11 cellular contexts compared by ENCODE assay signal in the genomic region with DNA sequence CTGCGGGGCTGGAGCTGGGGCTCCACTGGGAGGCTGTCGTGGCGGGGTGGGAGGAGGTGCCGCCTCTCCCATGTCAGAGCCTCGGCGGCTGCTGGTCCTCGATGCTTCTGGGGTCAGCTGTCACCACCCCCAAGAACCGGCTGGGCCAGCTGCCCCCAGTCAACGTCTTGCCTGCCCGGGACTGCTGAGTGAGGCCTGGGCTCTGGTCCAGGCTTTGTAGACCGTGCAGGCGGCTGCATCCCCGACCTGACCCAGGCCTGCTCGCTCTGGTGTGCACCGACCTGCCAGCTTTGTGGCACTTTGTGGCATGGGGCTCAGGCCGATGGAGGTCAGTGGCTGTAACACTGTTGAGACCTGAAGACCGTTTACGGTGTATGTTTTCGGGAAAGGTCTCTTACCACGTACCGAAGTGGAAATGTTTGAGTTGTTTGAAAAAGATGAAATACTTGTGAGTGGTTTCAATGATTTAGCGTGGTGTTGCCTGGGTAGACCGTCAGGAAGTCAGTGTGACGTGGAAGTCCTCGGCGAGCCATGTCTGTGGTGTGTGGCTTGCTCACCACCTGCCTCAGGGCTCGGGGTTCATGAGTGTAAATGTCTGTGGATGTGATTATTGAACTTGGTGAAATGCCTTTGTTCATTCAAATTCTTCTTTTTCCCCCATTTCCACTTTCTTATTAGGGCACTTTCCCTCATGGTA. TPM values are rescaled to one million over a fixed set of nuclear protein-coding genes. Genes with fewer than 3 reads are reported as not detected.
A peak's percentile ranks its signal among the peaks of the same experiment; 100 is the strongest.
DNase-seq lines count a peak whose midpoint lies in the region; ATAC-seq lines count a peak whose summit lies in the region.
"Had no signal": no experiment of that assay in that cellular context is flagged by ENCODE, and none has a peak within 500 bp of the region (broad histone marks: within the 10 kb centered on the region; RNA-seq: fewer than 3 reads in every experiment).

No MANE protein-coding gene starts in this region.

- ATAC-seq in activated CD4-positive, CD25-positive, alpha-beta regulatory T cell treated with anti-CD3 and anti-CD28 coated beads, Interleukin-2, amount 50 U/mL, for 24 hours: peak; percentile 92
- peak; percentile 98 for ATAC-seq in naive thymus-derived CD4-positive, alpha-beta T cell
- ATAC-seq in GM18873 (IDR thresholded peaks at IDR 0.05; ENCODE audit: low FRiP score, unreplicated experiment): no peak
- ATAC-seq: left colon had no signal

- no peak overlapping the region for H3K4me3 ChIP-seq in naive thymus-derived CD4-positive, alpha-beta T cell (ENCODE audit: low read length)

- H3K4me3 Mint-ChIP-seq in activated naive CD4-positive, alpha-beta T cell treated with anti-CD3 and anti-CD28 coated beads, Interleukin-2, amount 50 U/mL, for 24 hours: peak overlapping the region; percentile 81
- H3K4me3 Mint-ChIP-seq in naive thymus-derived CD4-positive, alpha-beta T cell: peak overlapping the region in 9 of 10 donors; percentile 43 to 82 (median 77)
- peak overlapping the region; percentile 60 for H3K4me3 Mint-ChIP-seq in stimulated activated naive CD8-positive, alpha-beta T cell treated with anti-CD3 and anti-CD28 coated beads, Interleukin-15, Interleukin-2, amounts not matched to agents 100 ng/mL and 50 ng/mL, for 24 hours

- CTCF ChIA-PET in naive thymus-derived CD4-positive, alpha-beta T cell (lab: Charles Lee): interaction anchor here (0.7 to 1.3 kb wide), 5 partner anchors 8 to 111 kb away, joined by 3 to 4 read pairs (median 4); no protein-coding TSS in a partner anchor

- no peaks in the 10 kb centered on the region for H3K9me3 Mint-ChIP-seq in activated naive CD4-positive, alpha-beta T cell treated with anti-CD3 and anti-CD28 coated beads, Interleukin-2, amount 50 U/mL, for 24 hours
- no peaks in the 10 kb centered on the region for H3K9me3 Mint-ChIP-seq in naive thymus-derived CD4-positive, alpha-beta T cell
- no peaks in the 10 kb centered on the region for H3K9me3 Mint-ChIP-seq in stimulated activated naive CD8-positive, alpha-beta T cell treated with anti-CD3 and anti-CD28 coated beads, Interleukin-15, Interleukin-2, amounts not matched to agents 100 ng/mL and 50 ng/mL, for 24 hours

- H3K27ac Mint-ChIP-seq in activated naive CD4-positive, alpha-beta T cell treated with anti-CD3 and anti-CD28 coated beads, Interleukin-2, amount 50 U/mL, for 24 hours: peak overlapping the region; percentile 81
- H3K27ac Mint-ChIP-seq in naive thymus-derived CD4-positive, alpha-beta T cell: peak overlapping the region; percentile 78 to 97 (median 93)
- peak overlapping the region; percentile 80 for H3K27ac Mint-ChIP-seq in stimulated activated naive CD8-positive, alpha-beta T cell treated with anti-CD3 and anti-CD28 coated beads, Interleukin-15, Interleukin-2, amounts not matched to agents 100 ng/mL and 50 ng/mL, for 24 hours

- H3K36me3 Mint-ChIP-seq in activated naive CD4-positive, alpha-beta T cell treated with anti-CD3 and anti-CD28 coated beads, Interleukin-2, amount 50 U/mL, for 24 hours: peaks cover 9% of the 10 kb centered on the region
- peaks cover 4 to 25% (median 13%) of the 10 kb centered on the region in 5 donors for H3K36me3 Mint-ChIP-seq in naive thymus-derived CD4-positive, alpha-beta T cell
- peaks cover 40% of the 10 kb centered on the region for H3K36me3 Mint-ChIP-seq in stimulated activated naive CD8-positive, alpha-beta T cell treated with anti-CD3 and anti-CD28 coated beads, Interleukin-15, Interleukin-2, amounts not matched to agents 100 ng/mL and 50 ng/mL, for 24 hours (ENCODE audit: low read depth)

- H3K27ac ChIP-seq in naive thymus-derived CD4-positive, alpha-beta T cell (ENCODE audit: low read depth, low read length): peak overlapping the region; percentile 67

- peak in 8 of 9 donors; percentile 42 to 91 (median 74) for DNase-seq in naive thymus-derived CD4-positive, alpha-beta T cell
- DNase-seq in putamen (ENCODE audit: low spot score) (no peak), NCI-H1092 (lab: John Stamatoyannopoulos, UW) (no peak), RPMI8226 (no peak)
- DNase-seq: left colon had no signal

- POLR2A ChIA-PET in naive thymus-derived CD4-positive, alpha-beta T cell (lab: Charles Lee): interaction anchor here (0.9 to 3.9 kb wide), 6 partner anchors 9 to 111 kb away, joined by 3 to 30 read pairs (median 5); no protein-coding TSS in a partner anchor

- no peaks in the 10 kb centered on the region for H3K9me3 ChIP-seq in naive thymus-derived CD4-positive, alpha-beta T cell (ENCODE audit: control insufficient read depth in 2 of 3, low read length in 3 of 3)

- peaks cover 17 to 23% of the 10 kb centered on the region in 2 donors for H3K4me1 ChIP-seq in naive thymus-derived CD4-positive, alpha-beta T cell (ENCODE audit: control insufficient read depth in 2 of 2, insufficient read depth in 2 of 2, low read length in 2 of 2)

- H3K36me3 ChIP-seq in naive thymus-derived CD4-positive, alpha-beta T cell (ENCODE audit: control insufficient read depth in 2 of 3, insufficient read depth in 3 of 3, low read length in 3 of 3): peaks cover 0 to 28% (median 0%) of the 10 kb centered on the region in 3 experiments

- H3K27me3 ChIP-seq in naive thymus-derived CD4-positive, alpha-beta T cell (ENCODE audit: control insufficient read depth in 2 of 2, insufficient read depth in 2 of 2, low read length in 2 of 2): no peaks in the 10 kb centered on the region

- intact Hi-C loops in naive thymus-derived CD4-positive, alpha-beta T cell (cut with micrococcal nuclease): loop anchor here (1.0 kb wide), 3 partner anchors 8 to 111 kb away; no protein-coding TSS in a partner anchor

- peaks cover 30% of the 10 kb centered on the region for H3K4me1 Mint-ChIP-seq in activated naive CD4-positive, alpha-beta T cell treated with anti-CD3 and anti-CD28 coated beads, Interleukin-2, amount 50 U/mL, for 24 hours
- peaks cover 12 to 41% (median 33%) of the 10 kb centered on the region in 7 donors for H3K4me1 Mint-ChIP-seq in naive thymus-derived CD4-positive, alpha-beta T cell
- H3K4me1 Mint-ChIP-seq in stimulated activated naive CD8-positive, alpha-beta T cell treated with anti-CD3 and anti-CD28 coated beads, Interleukin-15, Interleukin-2, amounts not matched to agents 100 ng/mL and 50 ng/mL, for 24 hours (ENCODE audit: low read depth): peaks cover 44% of the 10 kb centered on the region

- no peaks in the 10 kb centered on the region for H3K27me3 Mint-ChIP-seq in activated naive CD4-positive, alpha-beta T cell treated with anti-CD3 and anti-CD28 coated beads, Interleukin-2, amount 50 U/mL, for 24 hours
- H3K27me3 Mint-ChIP-seq in naive thymus-derived CD4-positive, alpha-beta T cell: no peaks in the 10 kb centered on the region
- H3K27me3 Mint-ChIP-seq in stimulated activated naive CD8-positive, alpha-beta T cell treated with anti-CD3 and anti-CD28 coated beads, Interleukin-15, Interleukin-2, amounts not matched to agents 100 ng/mL and 50 ng/mL, for 24 hours: no peaks in the 10 kb centered on the region

RNA-seq across cellular contexts. Expression of a gene that starts 53.2 kb away (rescaled TPM):
- not detected for total RNA-seq in naive thymus-derived CD4-positive, alpha-beta T cell
- under 1 TPM in 1 of 2 donors, not detected in 1; 0.13 TPM for polyA plus RNA-seq in naive thymus-derived CD4-positive, alpha-beta T cell
- total RNA-seq: left colon, NCI-H460, temporal lobe had no signal

Comparison
In these comparisons a context has a peak if more than half of its experiments do, and no peak if none do; other contexts are left out.
1. DNase-seq: peak in naive thymus-derived CD4-positive, alpha-beta T cell (8 of 9); none in putamen (single experiment), NCI-H1092 (single experiment) and RPMI8226 (single experiment).
2. Peak in every context shown above with its lines, with median percentiles within 50 percentile points of each other: H3K27ac Mint-ChIP-seq and H3K4me3 Mint-ChIP-seq.